10 cellular contexts compared by ENCODE assay signal in the genomic region with DNA sequence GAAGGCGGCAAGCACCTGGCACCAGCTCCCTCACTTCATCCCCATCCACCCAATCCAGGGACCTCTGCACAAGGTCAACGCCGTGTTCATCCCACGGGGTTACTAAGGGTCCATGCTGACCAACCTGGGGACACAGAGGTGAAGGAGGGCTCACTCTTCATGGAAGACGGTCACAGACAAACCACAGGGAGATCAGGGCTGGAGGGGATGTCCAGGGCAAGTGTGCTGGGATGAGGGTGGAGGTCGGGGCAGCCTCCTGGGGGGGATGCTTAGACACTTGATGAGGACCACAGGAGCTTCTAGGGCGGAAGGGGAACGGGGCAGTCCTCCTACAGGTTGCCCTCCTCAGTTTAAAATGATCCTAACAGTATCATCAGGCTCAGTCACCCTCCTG. TPM values are rescaled to one million over a fixed set of nuclear protein-coding genes. Genes with fewer than 3 reads are reported as not detected.
DNase-seq lines count a peak whose midpoint lies in the region; ATAC-seq and TF ChIP-seq lines count a peak whose summit lies in the region.
"Had no signal": no experiment of that assay in that cellular context is flagged by ENCODE, and none has a peak within 500 bp of the region (broad histone marks: within the 10 kb centered on the region; RNA-seq: fewer than 3 reads in every experiment).

No MANE protein-coding gene starts in this region.

- no peak overlapping the region for H2AFZ ChIP-seq in SU-DHL-6 (ENCODE audit: low read depth, low read length, severe bottlenecking)

- no peaks in the 10 kb centered on the region for H3K9me3 Mint-ChIP-seq in stimulated activated naive B cell treated with anti-CD40 and anti-IgM and Interleukin-4, amounts not matched to agents 10 μg/mL and 1 μg/mL and 100 μg/mL, for 72 hours

- TF ChIP-seq POLR2A in esophagus squamous epithelium (IDR thresholded peaks at IDR 0.05) (no peak), GM18505 (IDR thresholded peaks at IDR 0.05; ENCODE audit: borderline replicate concordance, extremely low read depth, insufficient read depth, insufficient read length) (no peak)

- no peaks in the 10 kb centered on the region for H3K27me3 Mint-ChIP-seq in stimulated activated naive B cell treated with anti-CD40 and anti-IgM and Interleukin-4, amounts not matched to agents 10 μg/mL and 1 μg/mL and 100 μg/mL, for 72 hours

- peak overlapping the region; percentile 48 for H3K4me3 ChIP-seq in GM12865 (ENCODE audit: low read depth, low read length)
- no peak overlapping the region for H3K4me3 ChIP-seq in SU-DHL-6 (ENCODE audit: insufficient read depth, low read length, poor library complexity, severe bottlenecking)
- no peak overlapping the region for H3K4me3 ChIP-seq in esophagus squamous epithelium
- H3K4me3 ChIP-seq in colonic mucosa: no peak overlapping the region
- H3K4me3 ChIP-seq: SJCRH30 had no signal

- 0 out of 2 replicates have a peak, but pooled peaks cover 4% of the 10 kb centered on the region for H3F3A ChIP-seq in SU-DHL-6 (ENCODE audit: insufficient read depth)

- DNase-seq in GM12865 (ENCODE audit: low read depth) (no peak), esophagus squamous epithelium (lab: John Stamatoyannopoulos, UW) (no peak), SIG-M5 treated with dmso at 0.1 percent for 504 hours (lab: John Stamatoyannopoulos, UW; ENCODE audit: unreplicated experiment) (no peak), colonic mucosa (no peak)
- no peak for DNase-seq in stimulated activated naive B cell treated with anti-CD40 and anti-IgM and Interleukin-4, amounts not matched to agents 10 μg/mL and 1 μg/mL and 100 μg/mL, for 72 hours
- DNase-seq: DMS79, islet precursor cell, SJCRH30 had no signal

- H3K9me3 ChIP-seq in SU-DHL-6 (ENCODE audit: insufficient read depth, low read length) (no peaks in the 10 kb centered on the region), esophagus squamous epithelium (no peaks in the 10 kb centered on the region), colonic mucosa (no peaks in the 10 kb centered on the region)
- H3K9me3 ChIP-seq: SJCRH30 had no signal

- H3K4me1 ChIP-seq in esophagus squamous epithelium: peaks cover 27 to 96% (median 54%) of the 10 kb centered on the region in 3 donors
- H3K4me1 ChIP-seq in colonic mucosa: peaks cover 4% of the 10 kb centered on the region
- H3K4me1 ChIP-seq: SJCRH30 had no signal

- H4K20me1 ChIP-seq in SU-DHL-6 (ENCODE audit: low read depth, low read length): peaks cover 8% of the 10 kb centered on the region; the same call in 1 of the 2 replicates

- intact Hi-C loops in esophagus squamous epithelium (cut with DNase I) (no loop called here), colonic mucosa (cut with DNase I) (no loop called here)

- peaks cover 84% of the 10 kb centered on the region for H3K79me2 ChIP-seq in SU-DHL-6 (ENCODE audit: insufficient read depth, low read length)

- no peaks in the 10 kb centered on the region for H3K27me3 ChIP-seq in SU-DHL-6 (ENCODE audit: low read length)
- H3K27me3 ChIP-seq in esophagus squamous epithelium: no peaks in the 10 kb centered on the region
- H3K27me3 ChIP-seq in colonic mucosa: no peaks in the 10 kb centered on the region
- H3K27me3 ChIP-seq: SJCRH30 had no signal

- H3K36me3 Mint-ChIP-seq in stimulated activated naive B cell treated with anti-CD40 and anti-IgM and Interleukin-4, amounts not matched to agents 10 μg/mL and 1 μg/mL and 100 μg/mL, for 72 hours: peaks cover 29 to 42% of the 10 kb centered on the region in 2 donors

- peaks cover 77 to 100% of the 10 kb centered on the region in 2 donors for H3K4me1 Mint-ChIP-seq in stimulated activated naive B cell treated with anti-CD40 and anti-IgM and Interleukin-4, amounts not matched to agents 10 μg/mL and 1 μg/mL and 100 μg/mL, for 72 hours

- H3K27ac Mint-ChIP-seq in stimulated activated naive B cell treated with anti-CD40 and anti-IgM and Interleukin-4, amounts not matched to agents 10 μg/mL and 1 μg/mL and 100 μg/mL, for 72 hours: peak overlapping the region; percentile 98

- 0 out of 2 replicates have a peak overlapping the region, but pooled peaks have one; percentile 22 for H3K27ac ChIP-seq in SU-DHL-6 (ENCODE audit: low read depth, low read length)
- peak overlapping the region in 3 of 4 donors; percentile 63 to 82 (median 73) for H3K27ac ChIP-seq in esophagus squamous epithelium
- no peak overlapping the region for H3K27ac ChIP-seq in colonic mucosa
- H3K27ac ChIP-seq: SJCRH30 had no signal

- 93% methylated on average over 4 to 5 of the region's 8 CpGs for WGBS in esophagus squamous epithelium, 2 donors

- H3K4me2 ChIP-seq in SU-DHL-6 (ENCODE audit: low read depth, low read length, poor library complexity, severe bottlenecking): no peak overlapping the region

- TF ChIP-seq CTCF in GM12865 (IDR thresholded peaks at IDR 0.05; ENCODE audit: insufficient read depth, low read depth, low read length, missing control alignments) (no peak), SU-DHL-6 (IDR thresholded peaks at IDR 0.05; ENCODE audit: insufficient read depth, low read length, poor library complexity, severe bottlenecking) (no peak), esophagus squamous epithelium (IDR thresholded peaks at IDR 0.05) (no peak), colonic mucosa (IDR thresholded peaks at IDR 0.05) (no peak)

- H3K36me3 ChIP-seq in SU-DHL-6 (ENCODE audit: low read length) (peaks cover 18% of the 10 kb centered on the region), esophagus squamous epithelium (peaks cover 0 to 97% (median 4%) of the 10 kb centered on the region in 3 donors), colonic mucosa (peaks cover 9% of the 10 kb centered on the region)

- ATAC-seq in stimulated activated naive B cell treated with anti-CD40 and anti-IgM and Interleukin-4, amounts not matched to agents 10 μg/mL and 1 μg/mL and 100 μg/mL, for 72 hours (replicated peaks): no peak
- no peak for ATAC-seq in GM18505 (IDR thresholded peaks at IDR 0.05; ENCODE audit: unreplicated experiment)

- H3K9me2 ChIP-seq in SU-DHL-6 (replicated peaks; ENCODE audit: insufficient read depth, low read length): no peaks in the 10 kb centered on the region

- H3K4me3 Mint-ChIP-seq in stimulated activated naive B cell treated with anti-CD40 and anti-IgM and Interleukin-4, amounts not matched to agents 10 μg/mL and 1 μg/mL and 100 μg/mL, for 72 hours: peak overlapping the region; percentile 68 to 81

- no peak overlapping the region for H3K9ac ChIP-seq in SU-DHL-6 (ENCODE audit: low read length)
- no peak overlapping the region for H3K9ac ChIP-seq in colonic mucosa (ENCODE audit: low read depth in 2 of 2, low read length in 2 of 2)

RNA-seq across cellular contexts. Expression of a gene that starts 46.7 kb away (rescaled TPM):
- total RNA-seq in esophagus squamous epithelium: 10 to 100 TPM; 27.4 to 54.2 (median 31.5) TPM
- total RNA-seq in colonic mucosa: 10 to 100 TPM; 43.3 to 45.2 TPM
